Comparison of ENCODE assay signal across 8 cellular contexts in the genomic region with DNA sequence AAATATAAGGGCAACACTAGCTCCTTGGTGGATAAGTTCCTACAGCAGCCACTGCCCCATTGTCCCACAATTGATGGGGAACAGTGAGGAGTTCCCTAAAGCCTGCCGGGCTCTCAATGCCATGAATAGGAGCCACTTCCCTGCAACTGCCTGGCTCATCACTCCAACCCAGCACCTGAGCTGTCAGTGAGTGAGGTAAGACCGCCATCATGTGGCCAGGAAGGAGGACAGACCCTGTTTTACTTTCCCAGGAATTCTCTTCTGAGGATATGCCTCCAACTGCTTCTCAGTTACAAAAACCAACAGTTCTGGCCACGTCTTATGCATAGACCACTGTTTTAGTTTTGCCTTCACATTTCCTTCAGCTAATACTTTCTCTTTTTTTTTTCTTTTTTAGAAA. TPM values are rescaled to one million over a fixed set of nuclear protein-coding genes. Genes with fewer than 3 reads are reported as not detected.
DNase-seq lines count a peak whose midpoint lies in the region; ATAC-seq, FAIRE-seq and TF ChIP-seq lines count a peak whose summit lies in the region.

No MANE protein-coding gene starts in this region.

- dilution Hi-C loops in endothelial cell of umbilical vein (cut with MboI; ENCODE audit: extremely low pct_ligation_motif_present, low sequenced_read_pairs) = no loop called here

- H3K36me3 ChIP-seq in endothelial cell of umbilical vein (ENCODE audit: control insufficient read depth in 2 of 2, extremely low read depth in 1 of 2, insufficient read depth in 2 of 2, low read length in 2 of 2) (peaks cover 2 to 3% of the 10 kb centered on the region in 2 experiments), spleen (no peaks in the 10 kb centered on the region)

- H3K27ac ChIP-seq in C4-2B = no peak overlapping the region
- no peak overlapping the region for H3K27ac ChIP-seq in H9 (ENCODE audit: insufficient read length, low read depth, low read length)
- no peak overlapping the region for H3K27ac ChIP-seq in endothelial cell of umbilical vein (ENCODE audit: insufficient read depth, low read depth, low read length)
- no peak overlapping the region for H3K27ac ChIP-seq in spleen
- H3K27ac ChIP-seq in CD4-positive, alpha-beta T cell (ENCODE audit: low read depth, low read length) = no peak overlapping the region

- H4K20me1 ChIP-seq in H9 (ENCODE audit: control insufficient read depth, insufficient read depth, insufficient read length) (no peaks in the 10 kb centered on the region), endothelial cell of umbilical vein (replicated peaks; ENCODE audit: control insufficient read depth, extremely low read depth, insufficient read depth, low read length) (no peaks in the 10 kb centered on the region)

- H3K79me1 ChIP-seq in H9 (ENCODE audit: insufficient read depth, low read depth, low read length, poor library complexity, severe bottlenecking) = no peaks in the 10 kb centered on the region

- H3K9me1 ChIP-seq in endothelial cell of umbilical vein (replicated peaks; ENCODE audit: control insufficient read depth, extremely low read depth, insufficient read depth, low read length) = no peaks in the 10 kb centered on the region

- no peak for FAIRE-seq in endothelial cell of umbilical vein (lab: Jason Lieb, UNC)

- H3K4me3 ChIP-seq in endothelial cell of umbilical vein (replicated peaks in 1 of 3; ENCODE audit: insufficient read depth in 1 of 3, low read depth in 1 of 3, low read length in 3 of 3) = no peak overlapping the region
- no peak overlapping the region for H3K4me3 ChIP-seq in retinal pigment epithelial cell (ENCODE audit: low read length)
- no peak overlapping the region for H3K4me3 ChIP-seq in spleen

- H3K56ac ChIP-seq in H9 (ENCODE audit: insufficient read length, low read depth, low read length) = no peak overlapping the region

- H4K91ac ChIP-seq in H9 (ENCODE audit: insufficient read length, low read depth, low read length) = no peak overlapping the region

- no TSS peak for BruUV-seq in endothelial cell of umbilical vein (replicated peaks; lab: Mats Ljungman, UMichigan)

- H3K14ac ChIP-seq in H9 (ENCODE audit: insufficient read depth, low read length) = no peak overlapping the region

- intact Hi-C loops in endothelial cell of umbilical vein (cut with micrococcal nuclease) (loop anchor here (1.0 to 10.0 kb wide), 3 partner anchors 249 to 430 kb away; partner anchors contain the start of gene DYNLT3), spleen (cut with DNase I; ENCODE audit: low total_unique reads) (no loop called here)
- intact Hi-C loops in CD4-positive, alpha-beta T cell (cut with DNase I, micrococcal nuclease) = no loop called here

- no peak overlapping the region for H3K4ac ChIP-seq in H9 (ENCODE audit: low read depth, low read length)

- H3K23ac ChIP-seq in H9 (ENCODE audit: insufficient read length, low read depth, low read length) = no peak overlapping the region

- H3K9ac ChIP-seq in H9 (ENCODE audit: extremely low read depth, insufficient read length, low read length) = no peak overlapping the region
- H3K9ac ChIP-seq in endothelial cell of umbilical vein (replicated peaks; ENCODE audit: extremely low read depth, insufficient read depth, low read length) = no peak overlapping the region

- H2AK5ac ChIP-seq in H9 (ENCODE audit: insufficient read length, low read length) = no peak overlapping the region

- peak; percentile 77 for TF ChIP-seq CTCF in C4-2B (conservative IDR thresholded peaks at IDR 0.05)
- peak; percentile 75 for TF ChIP-seq CTCF in H9 (conservative IDR thresholded peaks at IDR 0.05)
- TF ChIP-seq CTCF in endothelial cell of umbilical vein (IDR thresholded peaks at IDR 0.05; ENCODE audit: extremely low read depth in 1 of 2, insufficient read depth in 1 of 2, low read depth in 1 of 2, low read length in 2 of 2) = peak; percentile 10 to 31
- peak; percentile 71 for TF ChIP-seq CTCF in retinal pigment epithelial cell (conservative IDR thresholded peaks at IDR 0.05; ENCODE audit: low read depth, low read length)
- peak in 2 of 11 experiments; percentile 8 to 19 for TF ChIP-seq CTCF in spleen (IDR thresholded peaks at IDR 0.05 in 8 of 11, conservative IDR thresholded peaks at IDR 0.05 in 3 of 11)
- TF ChIP-seq CTCF in CD4-positive, alpha-beta T cell (IDR thresholded peaks at IDR 0.05) = no peak

- WGBS in H9 (ENCODE audit: extremely low coverage, insufficient read length, low lambda C conversion rate) = no CpG with 5 or more reads among the region's 3 CpGs
- 23 to 64% (median 43%) methylated on average over 2 to 3 of the region's 3 CpGs for WGBS in spleen, 5 donors

- H3K4me1 ChIP-seq in H9 (ENCODE audit: insufficient read depth, low read length) (peaks cover 4% of the 10 kb centered on the region; the same call in 1 of the 2 replicates), endothelial cell of umbilical vein (ENCODE audit: control insufficient read depth, extremely low read depth, insufficient read depth, low read length) (no peaks in the 10 kb centered on the region), spleen (no peaks in the 10 kb centered on the region)

- peaks cover 6% of the 10 kb centered on the region for H3K9me3 ChIP-seq in H9 (ENCODE audit: control insufficient read depth, low read depth, low read length)
- H3K9me3 ChIP-seq in endothelial cell of umbilical vein (replicated peaks; ENCODE audit: control insufficient read depth, insufficient read depth, low read length) = no peaks in the 10 kb centered on the region
- no peaks in the 10 kb centered on the region for H3K9me3 ChIP-seq in spleen
- H3K9me3 ChIP-seq in CD4-positive, alpha-beta T cell (ENCODE audit: control insufficient read depth, low read length) = no peaks in the 10 kb centered on the region

- no peak overlapping the region for H2BK20ac ChIP-seq in H9 (ENCODE audit: low read depth, low read length, poor library complexity, severe bottlenecking)

- H3K36me3 Mint-ChIP-seq in H9 (ENCODE audit: insufficient read depth in 1 of 3, low read depth in 3 of 3) = peaks cover 0 to 3% (median 2%) of the 10 kb centered on the region in 3 experiments; a peak in 4 of 7 replicates
- H3K36me3 Mint-ChIP-seq in CD4-positive, alpha-beta T cell (ENCODE audit: low read depth) = no peaks in the 10 kb centered on the region

- H3K9me3 Mint-ChIP-seq in H9 = peaks cover 52 to 54% of the 10 kb centered on the region in 2 experiments
- no peaks in the 10 kb centered on the region for H3K9me3 Mint-ChIP-seq in CD4-positive, alpha-beta T cell

- POLR2A ChIA-PET in endothelial cell of umbilical vein (lab: Charles Lee) = no interaction called here
- POLR2A ChIA-PET in CD4-positive, alpha-beta T cell (lab: Charles Lee) = no interaction called here

- TF ChIP-seq POLR2A in endothelial cell of umbilical vein (IDR thresholded peaks at IDR 0.05; ENCODE audit: low read depth, low read length) (no peak), spleen (IDR thresholded peaks at IDR 0.05) (no peak)

- H3K18ac ChIP-seq in H9 (ENCODE audit: insufficient read length, low read depth, low read length) = no peak overlapping the region

- no peak overlapping the region for H4K5ac ChIP-seq in H9 (ENCODE audit: insufficient read length, low read depth, low read length)

- H2BK5ac ChIP-seq in H9 (ENCODE audit: insufficient read length, low read length) = no peak overlapping the region

- no peak overlapping the region for H3K4me2 ChIP-seq in H9 (ENCODE audit: insufficient read depth, insufficient read length, low read length)
- H3K4me2 ChIP-seq in endothelial cell of umbilical vein (ENCODE audit: insufficient read depth, low read length) = no peak overlapping the region

- H3K27me3 ChIP-seq in H9 (ENCODE audit: insufficient read depth, low read length) (no peaks in the 10 kb centered on the region), endothelial cell of umbilical vein (ENCODE audit: control insufficient read depth in 2 of 2, insufficient read depth in 2 of 2, low read length in 2 of 2) (no peaks in the 10 kb centered on the region), spleen (replicated peaks in 1 of 7) (peaks cover 0 to 10% (median 0%) of the 10 kb centered on the region in 7 donors)
- H3K27me3 ChIP-seq in CD4-positive, alpha-beta T cell (ENCODE audit: control insufficient read depth, insufficient read depth, low read length) = no peaks in the 10 kb centered on the region

- ATAC-seq in CD4-positive, alpha-beta T cell (ENCODE audit: poor library complexity) = no peak
- ATAC-seq in GM21423 (IDR thresholded peaks at IDR 0.05; ENCODE audit: unreplicated experiment) = no peak

- peaks cover 8 to 12% of the 10 kb centered on the region in 2 experiments for H3K4me1 Mint-ChIP-seq in H9
- H3K4me1 Mint-ChIP-seq in CD4-positive, alpha-beta T cell (ENCODE audit: low read depth) = no peaks in the 10 kb centered on the region

- no peak overlapping the region for H2BK120ac ChIP-seq in H9 (ENCODE audit: low read depth, low read length, poor library complexity, severe bottlenecking)

- no peak overlapping the region for H2BK15ac ChIP-seq in H9 (ENCODE audit: low read depth, low read length)

- H2AFZ ChIP-seq in H9 (ENCODE audit: low read length) (no peak overlapping the region), endothelial cell of umbilical vein (ENCODE audit: low read depth, low read length) (no peak overlapping the region)

- H3K23me2 ChIP-seq in H9 (ENCODE audit: insufficient read length, low read depth, low read length, poor library complexity, severe bottlenecking) = no peaks in the 10 kb centered on the region

- no peaks in the 10 kb centered on the region for H3K27me3 Mint-ChIP-seq in H9 (ENCODE audit: low read depth)
- H3K27me3 Mint-ChIP-seq in CD4-positive, alpha-beta T cell = no peaks in the 10 kb centered on the region

- H3K27ac Mint-ChIP-seq in H9 = no peak overlapping the region
- H3K27ac Mint-ChIP-seq in CD4-positive, alpha-beta T cell = no peak overlapping the region

- no peaks in the 10 kb centered on the region for H3K79me2 ChIP-seq in H9 (ENCODE audit: insufficient read depth, low read length)
- H3K79me2 ChIP-seq in endothelial cell of umbilical vein (ENCODE audit: control insufficient read depth, insufficient read depth, low read length) = peaks cover 23% of the 10 kb centered on the region

- H2BK12ac ChIP-seq in H9 (ENCODE audit: insufficient read length, low read depth, low read length) = no peak overlapping the region

- no peak overlapping the region for H4K8ac ChIP-seq in H9 (replicated peaks; ENCODE audit: insufficient read length, low read depth, low read length)

- CTCF ChIA-PET in endothelial cell of umbilical vein (lab: Charles Lee) = interaction anchor here (0.8 to 2.4 kb wide), 4 partner anchors 9 to 430 kb away, joined by 3 to 12 read pairs (median 4); no protein-coding TSS in a partner anchor
- CTCF ChIA-PET in CD4-positive, alpha-beta T cell (lab: Charles Lee) = interaction anchor here (0.9 kb wide), 1 partner anchor 9 kb away, joined by 3 read pairs; no protein-coding TSS in a partner anchor

- DNase-seq in H9 = peak; percentile 67
- peak; percentile 37 to 75 for DNase-seq in NCI-H526 (lab: John Stamatoyannopoulos, UW)
- peak; percentile 7 for DNase-seq in endothelial cell of umbilical vein (ENCODE audit: low read depth, low spot score)
- DNase-seq in retinal pigment epithelial cell (ENCODE audit: low read depth) = no peak
- DNase-seq in spleen = no peak
- no peak for DNase-seq in CD4-positive, alpha-beta T cell

- no peak overlapping the region for H3K4me3 Mint-ChIP-seq in H9
- H3K4me3 Mint-ChIP-seq in CD4-positive, alpha-beta T cell = no peak overlapping the region

- H3T11ph ChIP-seq in H9 (ENCODE audit: low read length) = no peak overlapping the region

RNA-seq across cellular contexts. Expression of gene SRPX, which starts 45.5 kb away (rescaled TPM):
- 2.5 and 2.8 TPM in 2 replicates for total RNA-seq in H9 (2021)
- 104 and 126 TPM in 2 replicates for total RNA-seq in endothelial cell of umbilical vein
- 107 and 140 TPM in 2 replicates for polyA plus RNA-seq in endothelial cell of umbilical vein
- 189 and 199 TPM in 2 replicates for polyA plus RNA-seq in endothelial cell of umbilical vein (2011; cell fraction: cytosol; rRNA removed)
- 101 and 106 TPM in 2 replicates for polyA plus RNA-seq in endothelial cell of umbilical vein (2011; cell fraction: nucleus; rRNA removed)
- 200 and 217 TPM in 2 replicates for polyA plus RNA-seq in endothelial cell of umbilical vein (2012)
- polyA minus RNA-seq in endothelial cell of umbilical vein = 91.3 and 99.8 TPM in 2 replicates
- polyA minus RNA-seq in endothelial cell of umbilical vein (2011; cell fraction: cytosol; rRNA and poly(A)+ RNA removed) = not detected
- polyA minus RNA-seq in endothelial cell of umbilical vein (2011; cell fraction: nucleus; rRNA and poly(A)+ RNA removed) = 17.0 and 25.1 TPM in 2 replicates
- total RNA-seq in spleen = 1 to 10 TPM; 1.3 to 4.9 (median 1.8) TPM
- polyA plus RNA-seq in spleen = 10 to 100 TPM in 1 of 3 donors, 1 to 10 TPM in 1, under 1 TPM in 1; 0.50 to 10.3 (median 4.1) TPM
- total RNA-seq in CD4-positive, alpha-beta T cell = not detected

Comparison
In these comparisons a context has a peak if more than half of its experiments do, and no peak if none do; other contexts are left out.
1. DNase-seq: peak in H9 (single experiment), NCI-H526 (2 of 2) and endothelial cell of umbilical vein (single experiment); none in retinal pigment epithelial cell (single experiment), spleen (single experiment) and CD4-positive, alpha-beta T cell (0 of 10).
2. RNA of gene SRPX, which starts 45.5 kb away (total RNA-seq): 104 to 126 TPM in endothelial cell of umbilical vein; 2.5 to 2.8 TPM in H9, 1.3 to 4.9 TPM in spleen and not detected in CD4-positive, alpha-beta T cell; every median in the first group is over 10 times any median in the second.